9 cellular contexts compared by ENCODE assay signal in genomic region chr2:11784747-11785610, GRCh38. TPM values are rescaled to one million over a fixed set of nuclear protein-coding genes. Genes with fewer than 3 reads are reported as not detected.
DNase-seq lines count a peak whose midpoint lies in the region; ATAC-seq and TF ChIP-seq lines count a peak whose summit lies in the region.
"Had no signal": no experiment of that assay in that cellular context is flagged by ENCODE, and none has a peak within 500 bp of the region (broad histone marks: within the 10 kb centered on the region; RNA-seq: fewer than 3 reads in every experiment).

No MANE protein-coding gene starts in this region.

- no peak overlapping the region for H3K4me3 Mint-ChIP-seq in Caco-2 (ENCODE audit: unreplicated experiment)
- no peak overlapping the region for H3K4me3 Mint-ChIP-seq in activated CD4-positive, alpha-beta memory T cell treated with anti-CD3 and anti-CD28 coated beads, Interleukin-2, amount 10 ng/mL, durations not matched to agents 7 days and 5 days
- H3K4me3 Mint-ChIP-seq: stimulated activated naive CD8-positive, alpha-beta T cell treated with anti-CD3 and anti-CD28 coated beads, Interleukin-15, Interleukin-2, amounts not matched to agents 100 ng/mL and 50 ng/mL, for 24 hours had no signal

- in situ Hi-C loops in IMR-90 (cut with MboI; ENCODE audit: low sequenced_read_pairs) = loop anchor here (5.0 kb wide), 1 partner anchor 93 kb away; no protein-coding TSS in a partner anchor

- no peak overlapping the region; a peak in 1 of 4 replicates for H4K8ac ChIP-seq in IMR-90 (ENCODE audit: low read depth in 2 of 2, low read length in 2 of 2)

- H3K4me3 ChIP-seq in Caco-2 (ENCODE audit: low read depth, low read length) = no peak overlapping the region
- peak overlapping the region; percentile 43 for H3K4me3 ChIP-seq in IMR-90 (ENCODE audit: insufficient read depth, low read depth, low read length)
- H3K4me3 ChIP-seq in lower lobe of right lung = peak overlapping the region; percentile 45

- H3K18ac ChIP-seq in IMR-90 (ENCODE audit: low read depth, low read length) = no peak overlapping the region

- peak; percentile 43; the same call in 1 of the 2 replicates for TF ChIP-seq RAD21 in IMR-90 (IDR thresholded peaks at IDR 0.05; ENCODE audit: low read length)

- no peaks in the 10 kb centered on the region for H3K27me3 Mint-ChIP-seq in Caco-2 (ENCODE audit: insufficient read depth, unreplicated experiment)
- H3K27me3 Mint-ChIP-seq in activated CD4-positive, alpha-beta memory T cell treated with anti-CD3 and anti-CD28 coated beads, Interleukin-2, amount 10 ng/mL, durations not matched to agents 7 days and 5 days = no peaks in the 10 kb centered on the region
- H3K27me3 Mint-ChIP-seq: stimulated activated naive CD8-positive, alpha-beta T cell treated with anti-CD3 and anti-CD28 coated beads, Interleukin-15, Interleukin-2, amounts not matched to agents 100 ng/mL and 50 ng/mL, for 24 hours had no signal

- H3K9me3 Mint-ChIP-seq in Caco-2 (ENCODE audit: unreplicated experiment) = no peaks in the 10 kb centered on the region
- no peaks in the 10 kb centered on the region for H3K9me3 Mint-ChIP-seq in activated CD4-positive, alpha-beta memory T cell treated with anti-CD3 and anti-CD28 coated beads, Interleukin-2, amount 10 ng/mL, durations not matched to agents 7 days and 5 days
- H3K9me3 Mint-ChIP-seq: stimulated activated naive CD8-positive, alpha-beta T cell treated with anti-CD3 and anti-CD28 coated beads, Interleukin-15, Interleukin-2, amounts not matched to agents 100 ng/mL and 50 ng/mL, for 24 hours had no signal

- TF ChIP-seq CTCF in Caco-2 (IDR thresholded peaks at IDR 0.05; ENCODE audit: insufficient read depth in 1 of 2, low read depth in 1 of 2, low read length in 1 of 2, severe bottlenecking in 1 of 2, unreplicated experiment in 1 of 2) (peak; percentile 82 to 92), IMR-90 (conservative IDR thresholded peaks at IDR 0.05; ENCODE audit: low read depth, low read length) (peak; percentile 71), lower lobe of right lung (IDR thresholded peaks at IDR 0.05) (peak; percentile 90)

- H3K27me3 ChIP-seq in Caco-2 (replicated peaks; ENCODE audit: control insufficient read depth, insufficient read depth, low read length) (no peaks in the 10 kb centered on the region), IMR-90 (ENCODE audit: control insufficient read depth, insufficient read depth, low read length) (no peaks in the 10 kb centered on the region), lower lobe of right lung (ENCODE audit: low read depth) (no peaks in the 10 kb centered on the region)

- dilution Hi-C loops in IMR-90 (cut with HindIII; ENCODE audit: low sequenced_read_pairs, unreplicated experiment) = no loop called here

- H4K91ac ChIP-seq in IMR-90 (ENCODE audit: insufficient read depth, low read depth, low read length) = no peak overlapping the region

- DNase-seq in Caco-2 = peak in 1 of 2 experiments; percentile 59
- DNase-seq in IMR-90 = peak; percentile 63
- peak; percentile 42 for DNase-seq in activated CD4-positive, alpha-beta memory T cell treated with anti-CD3 and anti-CD28 coated beads, Interleukin-2, amount 10 ng/mL, durations not matched to agents 7 days and 5 days
- peak; percentile 35 for DNase-seq in effector CD4-positive, alpha-beta T cell
- peak; percentile 57 for DNase-seq in lower lobe of right lung
- peak; percentile 31 for DNase-seq in stimulated activated CD8-positive, alpha-beta memory T cell treated with anti-CD3 and anti-CD28 coated beads, Interleukin-15, amount 100 ng/mL, for 24 hours (ENCODE audit: low read depth)

- 17% methylated on average over 36 of the region's 50 CpGs; no CpG with 5 or more reads in 1 of the 2 experiments for WGBS in IMR-90 (ENCODE audit: extremely low coverage in 2 of 2, insufficient read length in 1 of 2), 2 experiments

- H3K9me3 ChIP-seq in Caco-2 = no peaks in the 10 kb centered on the region
- H3K9me3 ChIP-seq in IMR-90 (ENCODE audit: control insufficient read depth, insufficient read depth, low read length) = no peaks in the 10 kb centered on the region
- no peaks in the 10 kb centered on the region for H3K9me3 ChIP-seq in lower lobe of right lung

- no peak overlapping the region for H3K4ac ChIP-seq in IMR-90 (ENCODE audit: low read depth, low read length)

- no peak overlapping the region for H3K23ac ChIP-seq in IMR-90 (ENCODE audit: low read depth, low read length)

- H2AK9ac ChIP-seq in IMR-90 (replicated peaks; ENCODE audit: low read depth, low read length, poor library complexity) = peak overlapping the region; percentile 82

- no peak overlapping the region for H2BK15ac ChIP-seq in IMR-90 (ENCODE audit: low read depth, low read length)

- no peak overlapping the region for H3K56ac ChIP-seq in IMR-90 (ENCODE audit: extremely low read depth, insufficient read depth, low read length)

- ATAC-seq in IMR-90 (ENCODE audit: low read depth) (peak; percentile 91), lower lobe of right lung (peak; percentile 64 to 68), HG03097 (IDR thresholded peaks at IDR 0.05; ENCODE audit: low FRiP score, unreplicated experiment) (no peak), HG03460 (IDR thresholded peaks at IDR 0.05; ENCODE audit: unreplicated experiment) (no peak)

- POLR2A ChIA-PET in Caco-2 (lab: Charles Lee) = no interaction called here
- POLR2A ChIA-PET in IMR-90 (lab: Charles Lee; ENCODE audit: unreplicated experiment) = no interaction called here
- POLR2A ChIA-PET in activated CD4-positive, alpha-beta memory T cell treated with anti-CD3 and anti-CD28 coated beads, Interleukin-2, amount 10 ng/mL, durations not matched to agents 7 days and 5 days (lab: Charles Lee) = interaction anchor here (1.0 kb wide), 1 partner anchor 97 kb away, joined by 3 read pairs; no protein-coding TSS in a partner anchor

- H2BK120ac ChIP-seq in IMR-90 (ENCODE audit: low read depth, low read length) = no peak overlapping the region

- H3K9ac ChIP-seq in IMR-90 (ENCODE audit: low read depth, low read length) = no peak overlapping the region

- TF ChIP-seq POLR2A in IMR-90 (IDR thresholded peaks at IDR 0.05; ENCODE audit: low read depth, low read length) = no peak

- CTCF ChIA-PET in Caco-2 (lab: Charles Lee) = interaction anchor here (0.8 to 1.5 kb wide), 3 partner anchors 41 to 92 kb away, joined by 3 to 8 read pairs (median 3); no protein-coding TSS in a partner anchor
- CTCF ChIA-PET in IMR-90 (lab: Yijun Ruan, JAX) = interaction anchor here (0.6 to 1.6 kb wide), 10 partner anchors 10 to 1216 kb away, joined by 3 to 7 read pairs (median 3); no protein-coding TSS in a partner anchor
- CTCF ChIA-PET in activated CD4-positive, alpha-beta memory T cell treated with anti-CD3 and anti-CD28 coated beads, Interleukin-2, amount 10 ng/mL, durations not matched to agents 7 days and 5 days (lab: Charles Lee) = interaction anchor here (0.7 to 10.8 kb wide), 22 partner anchors 10 to 1222 kb away, joined by 3 to 327 read pairs (median 4); no protein-coding TSS in a partner anchor

- H3K27ac ChIP-seq in IMR-90 (ENCODE audit: insufficient read depth, low read length) (no peak overlapping the region), lower lobe of right lung (no peak overlapping the region)

- H3K36me3 ChIP-seq in Caco-2 (ENCODE audit: control insufficient read depth, insufficient read depth, low read length) (no peaks in the 10 kb centered on the region), IMR-90 (ENCODE audit: control insufficient read depth, insufficient read depth, low read length) (peaks cover 53% of the 10 kb centered on the region), lower lobe of right lung (peaks cover 98% of the 10 kb centered on the region)

- H3K27ac Mint-ChIP-seq in Caco-2 (ENCODE audit: unreplicated experiment) = no peak overlapping the region
- no peak overlapping the region for H3K27ac Mint-ChIP-seq in activated CD4-positive, alpha-beta memory T cell treated with anti-CD3 and anti-CD28 coated beads, Interleukin-2, amount 10 ng/mL, durations not matched to agents 7 days and 5 days
- H3K27ac Mint-ChIP-seq: stimulated activated naive CD8-positive, alpha-beta T cell treated with anti-CD3 and anti-CD28 coated beads, Interleukin-15, Interleukin-2, amounts not matched to agents 100 ng/mL and 50 ng/mL, for 24 hours had no signal

- peak overlapping the region; percentile 72 for H3K4me2 ChIP-seq in IMR-90 (ENCODE audit: low read depth, low read length)

- peak overlapping the region; percentile 91 for H2AFZ ChIP-seq in IMR-90 (replicated peaks; ENCODE audit: low read length, poor library complexity)

- BruUV-seq in Caco-2 (replicated peaks; lab: Mats Ljungman, UMichigan) = no TSS peak
- no TSS peak for BruUV-seq in IMR-90 (replicated peaks; lab: Mats Ljungman, UMichigan)

- H3K4me1 ChIP-seq in Caco-2 = no peaks in the 10 kb centered on the region
- no peaks in the 10 kb centered on the region for H3K4me1 ChIP-seq in IMR-90 (ENCODE audit: control insufficient read depth, insufficient read depth, low read length)
- H3K4me1 ChIP-seq in lower lobe of right lung = no peaks in the 10 kb centered on the region

- no peaks in the 10 kb centered on the region for H4K20me1 ChIP-seq in IMR-90 (ENCODE audit: insufficient read depth, low read length)

- H4K5ac ChIP-seq in IMR-90 (ENCODE audit: low read depth, low read length) = no peak overlapping the region; the same call in 1 of the 2 replicates

- H3K9me1 ChIP-seq in IMR-90 (ENCODE audit: insufficient read depth, low read length) = peaks cover 6% of the 10 kb centered on the region

- no peak overlapping the region for H2BK5ac ChIP-seq in IMR-90 (ENCODE audit: low read depth, low read length, poor library complexity, severe bottlenecking)

- peaks cover 13% of the 10 kb centered on the region for H3K36me3 Mint-ChIP-seq in Caco-2 (ENCODE audit: insufficient read depth, unreplicated experiment)
- H3K36me3 Mint-ChIP-seq in activated CD4-positive, alpha-beta memory T cell treated with anti-CD3 and anti-CD28 coated beads, Interleukin-2, amount 10 ng/mL, durations not matched to agents 7 days and 5 days (ENCODE audit: low read depth) = peaks cover 86% of the 10 kb centered on the region

- intact Hi-C loops in Caco-2 (cut with micrococcal nuclease; ENCODE audit: unreplicated experiment) (no loop called here), IMR-90 (cut with micrococcal nuclease) (no loop called here), lower lobe of right lung (cut with DNase I) (loop anchor here (5.0 kb wide), 1 partner anchor 98 kb away; no protein-coding TSS in a partner anchor)

- H3K79me1 ChIP-seq in IMR-90 (ENCODE audit: low read depth in 1 of 2, low read length in 2 of 2) = peaks cover 0 to 5% of the 10 kb centered on the region in 2 experiments; a peak in 1 of 4 replicates

- H3K4me1 Mint-ChIP-seq in Caco-2 (ENCODE audit: low read depth, unreplicated experiment) = no peaks in the 10 kb centered on the region
- peaks cover 6% of the 10 kb centered on the region for H3K4me1 Mint-ChIP-seq in activated CD4-positive, alpha-beta memory T cell treated with anti-CD3 and anti-CD28 coated beads, Interleukin-2, amount 10 ng/mL, durations not matched to agents 7 days and 5 days

- no peak overlapping the region; the same call in 1 of the 2 replicates for H2AK5ac ChIP-seq in IMR-90 (ENCODE audit: low read depth, low read length)

- no peak overlapping the region for H3K14ac ChIP-seq in IMR-90 (replicated peaks; ENCODE audit: low read depth, low read length)

- H2BK20ac ChIP-seq in IMR-90 (ENCODE audit: low read depth, low read length) = no peak overlapping the region

RNA-seq across cellular contexts. Expression of gene LPIN1, which starts 38.5 kb away (rescaled TPM):
- 12.5 and 14.2 TPM in 2 replicates for total RNA-seq in Caco-2 (2022)
- total RNA-seq in IMR-90 (2012; rRNA removed) = 21.3 and 21.7 TPM in 2 replicates
- polyA plus RNA-seq in IMR-90 (2012; rRNA removed) = 24.4 and 25.1 TPM in 2 replicates
- polyA plus RNA-seq in IMR-90 (2012; cell fraction: cytosol; rRNA removed) = 10.6 and 12.6 TPM in 2 replicates
- 32.0 and 74.8 TPM in 2 replicates for polyA plus RNA-seq in IMR-90 (2012; cell fraction: nucleus; rRNA removed; ENCODE audit: low replicate concordance)
- 10 to 100 TPM; 54.0 to 57.8 TPM for total RNA-seq in activated CD4-positive, alpha-beta memory T cell treated with anti-CD3 and anti-CD28 coated beads, Interleukin-2, amount 10 ng/mL, durations not matched to agents 7 days and 5 days
- 52.7 TPM for total RNA-seq in lower lobe of right lung

Comparison
In these comparisons a context has a peak if more than half of its experiments do, and no peak if none do; other contexts are left out.
1. ATAC-seq: peak in IMR-90 (single experiment) and lower lobe of right lung (2 of 2); none in HG03097 (single experiment) and HG03460 (single experiment).
2. Peak in every context shown above with its lines, with median percentiles within 50 percentile points of each other: CTCF ChIP-seq.